Comparison of ENCODE assay signal across 8 cellular contexts in the genomic region with DNA sequence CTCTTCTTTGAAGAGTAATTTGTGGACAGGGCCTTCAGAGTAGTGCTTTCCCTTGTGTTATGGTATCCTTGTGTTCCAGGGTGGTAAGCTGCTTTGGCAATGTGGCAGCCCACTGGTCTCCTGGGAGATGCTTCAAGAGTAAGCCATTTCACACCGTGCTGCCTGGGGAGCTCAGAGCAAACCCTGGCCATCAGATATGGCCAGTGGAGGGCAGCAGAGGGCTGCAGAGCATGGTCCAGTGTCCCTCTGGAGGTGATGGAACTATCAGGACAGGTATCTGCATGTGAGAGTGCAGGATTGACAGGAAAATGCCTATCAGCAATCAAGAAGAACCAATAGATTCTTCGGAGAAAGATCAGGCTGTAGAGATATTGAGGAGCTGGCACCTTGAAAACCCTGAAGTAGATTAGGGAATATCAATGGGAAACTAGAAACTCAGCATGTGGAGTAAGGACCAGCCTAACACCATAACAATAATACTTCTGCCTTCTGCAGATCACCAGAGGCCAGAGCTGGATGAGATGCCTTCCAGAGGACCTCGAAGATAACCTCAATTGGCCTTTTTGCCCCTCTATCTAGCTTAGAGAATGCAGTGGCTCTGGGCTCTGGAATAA.
A peak's percentile ranks its signal among the peaks of the same experiment; 100 is the strongest.
DNase-seq lines count a peak whose midpoint lies in the region; ATAC-seq and TF ChIP-seq lines count a peak whose summit lies in the region.

No MANE protein-coding gene starts in this region.

- H3K27me3 ChIP-seq in Panc1 (ENCODE audit: control insufficient read depth, insufficient read depth, low read length) = no peaks in the 10 kb centered on the region
- no peaks in the 10 kb centered on the region for H3K27me3 ChIP-seq in osteoblast (ENCODE audit: insufficient read depth, low read length)

- in situ Hi-C loops in Panc1 (cut with HindIII; ENCODE audit: low pct_unique_long_range_greater_than_20kb, low sequenced_read_pairs) = no loop called here

- TF ChIP-seq RAD21 in Ishikawa (IDR thresholded peaks at IDR 0.05; ENCODE audit: low read depth) = peak; percentile 80

- H3K27ac ChIP-seq in Panc1 (ENCODE audit: low read length) (no peak overlapping the region), osteoblast (ENCODE audit: low read depth, low read length) (no peak overlapping the region)

- no peak for TF ChIP-seq EP300 in Ishikawa (IDR thresholded peaks at IDR 0.05; ENCODE audit: borderline replicate concordance)

- H3K4me3 Mint-ChIP-seq in activated naive CD4-positive, alpha-beta T cell treated with anti-CD3 and anti-CD28 coated beads for 36 hours = no peak overlapping the region
- H3K4me3 Mint-ChIP-seq in naive thymus-derived CD8-positive, alpha-beta T cell = no peak overlapping the region

- POLR2A ChIA-PET in Panc1 (lab: Charles Lee) = no interaction called here
- POLR2A ChIA-PET in naive thymus-derived CD8-positive, alpha-beta T cell (lab: Charles Lee) = no interaction called here

- H3K27ac Mint-ChIP-seq in activated naive CD4-positive, alpha-beta T cell treated with anti-CD3 and anti-CD28 coated beads for 36 hours = no peak overlapping the region
- no peak overlapping the region for H3K27ac Mint-ChIP-seq in naive thymus-derived CD8-positive, alpha-beta T cell

- no peaks in the 10 kb centered on the region for H3K36me3 Mint-ChIP-seq in activated naive CD4-positive, alpha-beta T cell treated with anti-CD3 and anti-CD28 coated beads for 36 hours (ENCODE audit: low read depth)
- H3K36me3 Mint-ChIP-seq in naive thymus-derived CD8-positive, alpha-beta T cell = peaks cover 0 to 4% (median 0%) of the 10 kb centered on the region in 3 donors

- H3K9me3 ChIP-seq in Panc1 (ENCODE audit: control insufficient read depth, insufficient read depth, low read depth, low read length) (no peaks in the 10 kb centered on the region), osteoblast (ENCODE audit: low read depth, low read length) (no peaks in the 10 kb centered on the region)

- TF ChIP-seq CTCF in Panc1 (IDR thresholded peaks at IDR 0.05) = peak; percentile 70
- TF ChIP-seq CTCF in epithelial cell of proximal tubule (conservative IDR thresholded peaks at IDR 0.05; ENCODE audit: low read depth, low read length) = peak; percentile 97
- TF ChIP-seq CTCF in osteoblast (IDR thresholded peaks at IDR 0.05; ENCODE audit: extremely low read depth, low read depth, low read length) = peak; percentile 35

- no peaks in the 10 kb centered on the region for H4K20me1 ChIP-seq in osteoblast (ENCODE audit: insufficient read depth, low read length)

- H3K36me3 ChIP-seq in Panc1 (ENCODE audit: control insufficient read depth, insufficient read depth, low read length) = no peaks in the 10 kb centered on the region
- no peaks in the 10 kb centered on the region for H3K36me3 ChIP-seq in osteoblast (ENCODE audit: insufficient read depth, low read length)

- no peaks in the 10 kb centered on the region for H3K79me2 ChIP-seq in osteoblast (ENCODE audit: insufficient read depth, low read length)

- no peaks in the 10 kb centered on the region for H3K4me1 Mint-ChIP-seq in activated naive CD4-positive, alpha-beta T cell treated with anti-CD3 and anti-CD28 coated beads for 36 hours (ENCODE audit: low read depth)
- no peaks in the 10 kb centered on the region for H3K4me1 Mint-ChIP-seq in naive thymus-derived CD8-positive, alpha-beta T cell

- DNase-seq in activated naive CD4-positive, alpha-beta T cell treated with anti-CD3 and anti-CD28 coated beads for 36 hours = peak; percentile 42
- no peak for DNase-seq in activated naive CD4-positive, alpha-beta T cell treated with Interleukin-2 at 50 U/mL for 16 hours
- DNase-seq in Panc1 (ENCODE audit: low read depth, low spot score) (no peak), epithelial cell of proximal tubule (ENCODE audit: low read depth) (peak; percentile 3), osteoblast (ENCODE audit: insufficient read length, low spot score, missing footprints) (no peak)
- no peak for DNase-seq in naive thymus-derived CD8-positive, alpha-beta T cell

- ATAC-seq in GM21737 (IDR thresholded peaks at IDR 0.05; ENCODE audit: unreplicated experiment) (peak; percentile 57), Panc1 (peak; percentile 66; the same call in 1 of the 2 replicates)
- ATAC-seq in naive thymus-derived CD8-positive, alpha-beta T cell = no peak

- no TSS peak for BruUV-seq in Panc1 (replicated peaks; lab: Mats Ljungman, UMichigan)

- CTCF ChIA-PET in activated naive CD4-positive, alpha-beta T cell treated with anti-CD3 and anti-CD28 coated beads for 36 hours (lab: Charles Lee) = interaction anchor here (1.5 kb wide), 1 partner anchor 192 kb away, joined by 9 read pairs; no protein-coding TSS in a partner anchor
- CTCF ChIA-PET in Panc1 (lab: Charles Lee) = interaction anchor here (0.5 kb wide), 1 partner anchor 214 kb away, joined by 7 read pairs; no protein-coding TSS in a partner anchor

- intact Hi-C loops in activated naive CD4-positive, alpha-beta T cell treated with anti-CD3 and anti-CD28 coated beads for 36 hours (cut with micrococcal nuclease) = loop anchor here (1.0 to 2.0 kb wide), 4 partner anchors 191 to 518 kb away; no protein-coding TSS in a partner anchor
- intact Hi-C loops in Panc1 (cut with micrococcal nuclease; ENCODE audit: unreplicated experiment) = loop anchor here (5.0 kb wide), 1 partner anchor 193 kb away; no protein-coding TSS in a partner anchor

- no peak overlapping the region for H3K4me2 ChIP-seq in osteoblast (ENCODE audit: insufficient read depth, low read length)

- H3K27me3 Mint-ChIP-seq in activated naive CD4-positive, alpha-beta T cell treated with anti-CD3 and anti-CD28 coated beads for 36 hours (ENCODE audit: low read depth) = no peaks in the 10 kb centered on the region
- peaks cover 0 to 4% (median 0%) of the 10 kb centered on the region in 5 donors for H3K27me3 Mint-ChIP-seq in naive thymus-derived CD8-positive, alpha-beta T cell

- H3K4me1 ChIP-seq in Panc1 (ENCODE audit: control insufficient read depth, insufficient read depth, low read length) (no peaks in the 10 kb centered on the region), osteoblast (ENCODE audit: insufficient read depth, low read length) (no peaks in the 10 kb centered on the region)

- H2AFZ ChIP-seq in osteoblast (ENCODE audit: low read length) = no peak overlapping the region

- peaks cover 5% of the 10 kb centered on the region for H3K9me3 Mint-ChIP-seq in activated naive CD4-positive, alpha-beta T cell treated with anti-CD3 and anti-CD28 coated beads for 36 hours
- H3K9me3 Mint-ChIP-seq in naive thymus-derived CD8-positive, alpha-beta T cell = peaks cover 0 to 9% (median 4%) of the 10 kb centered on the region in 9 donors

- H3K4me3 ChIP-seq in Panc1 (ENCODE audit: low read depth in 2 of 2, low read length in 2 of 2) (no peak overlapping the region), epithelial cell of proximal tubule (ENCODE audit: low read depth, low read length) (no peak overlapping the region), osteoblast (ENCODE audit: insufficient read depth, low read length) (no peak overlapping the region)

TF ChIP-seq in Ishikawa, 13 proteins besides CTCF, POLR2A, EP300 and RAD21:
- TF ChIP-seq, protein P1, sequence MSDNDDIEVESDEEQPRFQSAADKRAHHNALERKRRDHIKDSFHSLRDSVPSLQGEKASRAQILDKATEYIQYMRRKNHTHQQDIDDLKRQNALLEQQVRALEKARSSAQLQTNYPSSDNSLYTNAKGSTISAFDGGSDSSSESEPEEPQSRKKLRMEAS (IDR thresholded peaks at IDR 0.05) = no peak
- TF ChIP-seq NFIC (IDR thresholded peaks at IDR 0.05) (no peak), FOXM1 (IDR thresholded peaks at IDR 0.05; ENCODE audit: borderline replicate concordance, low read depth) (no peak), TCF12 (IDR thresholded peaks at IDR 0.05; ENCODE audit: low read depth) (no peak), ZBTB7A (IDR thresholded peaks at IDR 0.05; ENCODE audit: low read depth) (no peak), CEBPB (IDR thresholded peaks at IDR 0.05) (no peak), TAF1 (IDR thresholded peaks at IDR 0.05; ENCODE audit: low read depth) (no peak)

Comparison
In these comparisons a context has a peak if more than half of its experiments do, and no peak if none do; other contexts are left out.
1. DNase-seq: peak in activated naive CD4-positive, alpha-beta T cell treated with anti-CD3 and anti-CD28 coated beads for 36 hours (single experiment) and epithelial cell of proximal tubule (single experiment); none in activated naive CD4-positive, alpha-beta T cell treated with Interleukin-2 at 50 U/mL for 16 hours (single experiment), Panc1 (single experiment), osteoblast (single experiment) and naive thymus-derived CD8-positive, alpha-beta T cell (0 of 10).
2. ATAC-seq: peak in GM21737 (single experiment) and Panc1 (single experiment); none in naive thymus-derived CD8-positive, alpha-beta T cell (0 of 2).
3. CTCF ChIP-seq: peak in every context shown above with its lines; median percentile 97 in epithelial cell of proximal tubule; 70 in Panc1; 35 in osteoblast.